ENCODE assay signal across 18 cellular contexts in genomic region chr18:39624934-39625333, GRCh38.
A peak's percentile ranks its signal among the peaks of the same experiment; 100 is the strongest.
DNase-seq lines count a peak whose midpoint lies in the region; ATAC-seq, FAIRE-seq and TF ChIP-seq lines count a peak whose summit lies in the region.
"Had no signal": no experiment of that assay in that cellular context is flagged by ENCODE, and none has a peak within 500 bp of the region (broad histone marks: within the 10 kb centered on the region; RNA-seq: fewer than 3 reads in every experiment).

No MANE protein-coding gene starts in this region.

- DNase-seq in GM23248 (peak; percentile 27), PC-9 (peak in 1 of 2 experiments; percentile 75), endothelial cell of umbilical vein (ENCODE audit: low read depth, low spot score) (peak; percentile 13), heart left ventricle (no peak), foreskin melanocyte (no peak), ureter (ENCODE audit: low spot score) (no peak)
- DNase-seq: activated CD8-positive, alpha-beta T cell treated with anti-CD3 and anti-CD28 coated beads for 36 hours; AML-193; aorta; KBM-7; NCI-H1436; OCI-M1; right lobe of liver; stimulated activated CD4-positive, alpha-beta T cell treated with anti-CD3 and anti-CD28 coated beads, Interleukin-4, amount 100 ng/mL, for 4 hours; transverse colon had no signal

- H3K79me2 ChIP-seq in GM23248 (ENCODE audit: insufficient read depth) (no peaks in the 10 kb centered on the region), PC-9 (ENCODE audit: low read depth) (no peaks in the 10 kb centered on the region), endothelial cell of umbilical vein (ENCODE audit: control insufficient read depth, insufficient read depth, low read length) (no peaks in the 10 kb centered on the region)

- no peaks in the 10 kb centered on the region for H3F3A ChIP-seq in GM23248 (ENCODE audit: insufficient read depth)
- H3F3A ChIP-seq in PC-9 (ENCODE audit: insufficient read depth, low read depth) = no peaks in the 10 kb centered on the region

- no peak overlapping the region for H3K9ac ChIP-seq in GM23248
- no peak overlapping the region for H3K9ac ChIP-seq in endothelial cell of umbilical vein (replicated peaks; ENCODE audit: extremely low read depth, insufficient read depth, low read length)
- H3K9ac ChIP-seq: neural progenitor cell had no signal

- POLR2A ChIA-PET in PC-9 (lab: Charles Lee; ENCODE audit: unreplicated experiment) = interaction anchor here (0.6 kb wide), 1 partner anchor 844 kb away, joined by 3 read pairs; no protein-coding TSS in a partner anchor
- POLR2A ChIA-PET in endothelial cell of umbilical vein (lab: Charles Lee) = interaction anchor here (0.5 kb wide), 1 partner anchor 280 kb away, joined by 4 read pairs; no protein-coding TSS in a partner anchor

- in situ Hi-C loops in GM23248 (cut with MboI) = no loop called here

- CTCF ChIA-PET in PC-9 (lab: Charles Lee) (no interaction called here), endothelial cell of umbilical vein (lab: Charles Lee) (no interaction called here)

- H3K27me3 ChIP-seq in GM23248 (replicated peaks; ENCODE audit: insufficient read depth) (no peaks in the 10 kb centered on the region), PC-9 (ENCODE audit: insufficient read depth, low read depth) (no peaks in the 10 kb centered on the region), endothelial cell of umbilical vein (ENCODE audit: control insufficient read depth in 2 of 2, insufficient read depth in 2 of 2, low read length in 2 of 2) (no peaks in the 10 kb centered on the region), heart left ventricle (no peaks in the 10 kb centered on the region)
- H3K27me3 ChIP-seq: neural progenitor cell, right lobe of liver, transverse colon had no signal

- no peaks in the 10 kb centered on the region for H3K9me1 ChIP-seq in endothelial cell of umbilical vein (replicated peaks; ENCODE audit: control insufficient read depth, extremely low read depth, insufficient read depth, low read length)

- H3K9me2 ChIP-seq in GM23248 (ENCODE audit: insufficient read depth) = no peaks in the 10 kb centered on the region
- no peaks in the 10 kb centered on the region for H3K9me2 ChIP-seq in PC-9 (ENCODE audit: insufficient read depth)

- H3K4me3 ChIP-seq in GM23248 = peak overlapping the region; percentile 31; the same call in 1 of the 2 replicates
- H3K4me3 ChIP-seq in PC-9 = peak overlapping the region; percentile 2; the same call in 1 of the 2 replicates
- no peak overlapping the region for H3K4me3 ChIP-seq in endothelial cell of umbilical vein (replicated peaks in 1 of 3; ENCODE audit: insufficient read depth in 1 of 3, low read depth in 1 of 3, low read length in 3 of 3)
- no peak overlapping the region for H3K4me3 ChIP-seq in mesodermal cell (ENCODE audit: extremely low read depth, insufficient read depth, low read length, poor library complexity, severe bottlenecking)
- H3K4me3 ChIP-seq in heart left ventricle = no peak overlapping the region
- H3K4me3 ChIP-seq: neural progenitor cell, right lobe of liver, transverse colon had no signal

- H3K36me3 ChIP-seq in GM23248 (ENCODE audit: low read depth) = no peaks in the 10 kb centered on the region
- H3K36me3 ChIP-seq in PC-9 (ENCODE audit: low read depth) = no peaks in the 10 kb centered on the region
- no peaks in the 10 kb centered on the region for H3K36me3 ChIP-seq in endothelial cell of umbilical vein (ENCODE audit: control insufficient read depth in 2 of 2, extremely low read depth in 1 of 2, insufficient read depth in 2 of 2, low read length in 2 of 2)
- H3K36me3 ChIP-seq in mesodermal cell (ENCODE audit: control insufficient read depth, insufficient read depth, low read length) = no peaks in the 10 kb centered on the region
- H3K36me3 ChIP-seq in heart left ventricle = no peaks in the 10 kb centered on the region
- H3K36me3 ChIP-seq: neural progenitor cell, right lobe of liver, transverse colon had no signal

- H3K27ac ChIP-seq in GM23248 = no peak overlapping the region
- peak overlapping the region; percentile 41 for H3K27ac ChIP-seq in PC-9
- H3K27ac ChIP-seq in endothelial cell of umbilical vein (ENCODE audit: insufficient read depth, low read depth, low read length) = no peak overlapping the region
- peak overlapping the region; percentile 26 for H3K27ac ChIP-seq in mesodermal cell (ENCODE audit: low read depth, low read length, severe bottlenecking)
- no peak overlapping the region for H3K27ac ChIP-seq in heart left ventricle
- H3K27ac ChIP-seq: neural progenitor cell, right lobe of liver, transverse colon had no signal

- dilution Hi-C loops in endothelial cell of umbilical vein (cut with MboI; ENCODE audit: extremely low pct_ligation_motif_present, low sequenced_read_pairs) = no loop called here

- no peak for FAIRE-seq in endothelial cell of umbilical vein (lab: Jason Lieb, UNC)

- H3K4me2 ChIP-seq in GM23248 (ENCODE audit: unreplicated experiment) (no peak overlapping the region), PC-9 (peak overlapping the region; percentile 56), endothelial cell of umbilical vein (ENCODE audit: insufficient read depth, low read length) (no peak overlapping the region)
- H3K4me2 ChIP-seq: neural progenitor cell had no signal

- ATAC-seq in heart left ventricle = no peak
- no peak for ATAC-seq in GM21423 (IDR thresholded peaks at IDR 0.05; ENCODE audit: unreplicated experiment)
- ATAC-seq: activated CD8-positive, alpha-beta T cell treated with anti-CD3 and anti-CD28 coated beads for 36 hours; right lobe of liver had no signal

- intact Hi-C loops in PC-9 (cut with micrococcal nuclease; ENCODE audit: unreplicated experiment) = no loop called here
- intact Hi-C loops in endothelial cell of umbilical vein (cut with micrococcal nuclease) = no loop called here
- intact Hi-C loops in heart left ventricle (cut with DNase I) = no loop called here

- H2AFZ ChIP-seq in GM23248 (0 out of 2 replicates have a peak overlapping the region, but pooled peaks have one; percentile 3), PC-9 (no peak overlapping the region), endothelial cell of umbilical vein (ENCODE audit: low read depth, low read length) (no peak overlapping the region)
- H2AFZ ChIP-seq: neural progenitor cell had no signal

- peaks cover 17% of the 10 kb centered on the region; the same call in 1 of the 2 replicates for H3K4me1 ChIP-seq in GM23248 (ENCODE audit: insufficient read depth)
- H3K4me1 ChIP-seq in PC-9 (replicated peaks; ENCODE audit: insufficient read depth) = peaks cover 16% of the 10 kb centered on the region
- H3K4me1 ChIP-seq in endothelial cell of umbilical vein (ENCODE audit: control insufficient read depth, extremely low read depth, insufficient read depth, low read length) = peaks cover 5% of the 10 kb centered on the region
- H3K4me1 ChIP-seq in mesodermal cell (ENCODE audit: control insufficient read depth, insufficient read depth, low read length, poor library complexity, severe bottlenecking) = peaks cover 38% of the 10 kb centered on the region
- H3K4me1 ChIP-seq in heart left ventricle = no peaks in the 10 kb centered on the region
- H3K4me1 ChIP-seq: neural progenitor cell, right lobe of liver, transverse colon had no signal

- no peak for TF ChIP-seq POLR2A in endothelial cell of umbilical vein (IDR thresholded peaks at IDR 0.05; ENCODE audit: low read depth, low read length)
- no peak for TF ChIP-seq POLR2A in heart left ventricle (IDR thresholded peaks at IDR 0.05)

- TF ChIP-seq CTCF in PC-9 (conservative IDR thresholded peaks at IDR 0.05) (no peak), endothelial cell of umbilical vein (IDR thresholded peaks at IDR 0.05; ENCODE audit: extremely low read depth in 1 of 2, insufficient read depth in 1 of 2, low read depth in 1 of 2, low read length in 2 of 2) (no peak), heart left ventricle (IDR thresholded peaks at IDR 0.05) (no peak)

- no peaks in the 10 kb centered on the region for H4K20me1 ChIP-seq in GM23248 (ENCODE audit: insufficient read depth)
- no peaks in the 10 kb centered on the region for H4K20me1 ChIP-seq in PC-9 (ENCODE audit: insufficient read depth)
- H4K20me1 ChIP-seq in endothelial cell of umbilical vein (replicated peaks; ENCODE audit: control insufficient read depth, extremely low read depth, insufficient read depth, low read length) = no peaks in the 10 kb centered on the region

- 57 to 62% methylated on average over 5 of the region's 5 CpGs for WGBS in GM23248 (ENCODE audit: low coverage in 1 of 2, low lambda C conversion rate in 2 of 2, missing lambda C conversion rate in 2 of 2), 2 experiments
- 80% methylated on average over 2 of the region's 5 CpGs; no CpG with 5 or more reads in 1 of the 2 experiments for WGBS in mesodermal cell (ENCODE audit: insufficient coverage in 2 of 2), 2 experiments
- 84 to 89% (median 86%) methylated on average over 5 of the region's 5 CpGs for WGBS in heart left ventricle, 4 donors

- no peaks in the 10 kb centered on the region for H3K9me3 ChIP-seq in GM23248 (ENCODE audit: low read depth)
- no peaks in the 10 kb centered on the region for H3K9me3 ChIP-seq in PC-9 (ENCODE audit: insufficient read depth, low read depth)
- no peaks in the 10 kb centered on the region for H3K9me3 ChIP-seq in endothelial cell of umbilical vein (replicated peaks; ENCODE audit: control insufficient read depth, insufficient read depth, low read length)
- H3K9me3 ChIP-seq in mesodermal cell (ENCODE audit: control insufficient read depth, low read length) = no peaks in the 10 kb centered on the region
- H3K9me3 ChIP-seq in heart left ventricle = no peaks in the 10 kb centered on the region
- H3K9me3 ChIP-seq: right lobe of liver, transverse colon had no signal

- BruUV-seq in PC-9 (replicated peaks; lab: Mats Ljungman, UMichigan) (no TSS peak), endothelial cell of umbilical vein (replicated peaks; lab: Mats Ljungman, UMichigan) (no TSS peak)

TF ChIP-seq in endothelial cell of umbilical vein, 7 proteins besides CTCF, POLR2A, EP300 and RAD21:
- TF ChIP-seq POLR2AphosphoS5 (IDR thresholded peaks at IDR 0.05; ENCODE audit: insufficient read depth, low read depth, low read length) (no peak), MAX (IDR thresholded peaks at IDR 0.05; ENCODE audit: insufficient read depth, insufficient read length) (no peak), EZH2 (IDR thresholded peaks at IDR 0.05; ENCODE audit: borderline replicate concordance, low read depth, low read length, severe bottlenecking) (no peak), FOS (IDR thresholded peaks at IDR 0.05; ENCODE audit: borderline replicate concordance, insufficient read depth, low read length) (no peak), MYC (IDR thresholded peaks at IDR 0.05; ENCODE audit: low read depth, low read length) (no peak), GATA2 (IDR thresholded peaks at IDR 0.05; ENCODE audit: insufficient read depth, insufficient read length, low read depth, low read length) (no peak), JUN (IDR thresholded peaks at IDR 0.05; ENCODE audit: borderline replicate concordance, insufficient read depth, insufficient read length, low read depth) (no peak)
TF ChIP-seq in endothelial cell of umbilical vein: peak in this region for 0.

Comparison
In these comparisons a context has a peak if more than half of its experiments do, and no peak if none do; other contexts are left out.
1. DNase-seq: peak in GM23248 (single experiment) and endothelial cell of umbilical vein (single experiment); none in heart left ventricle (0 of 5), foreskin melanocyte (single experiment) and ureter (single experiment).
2. H3K27ac ChIP-seq: peak in PC-9 (single experiment) and mesodermal cell (single experiment); none in GM23248 (single experiment), endothelial cell of umbilical vein (single experiment) and heart left ventricle (0 of 12).
3. H3K4me3 ChIP-seq: peak in GM23248 (single experiment) and PC-9 (single experiment); none in endothelial cell of umbilical vein (0 of 3), mesodermal cell (single experiment) and heart left ventricle (0 of 12).